In genomic region chr16:87062569-87063442, GRCh38 we compare ENCODE assay signal across 8 cellular contexts.
DNase-seq lines count a peak whose midpoint lies in the region; ATAC-seq and TF ChIP-seq lines count a peak whose summit lies in the region.

No MANE protein-coding gene starts in this region.

- H3K4me2 ChIP-seq in OCI-LY7 (ENCODE audit: low read length): peak overlapping the region; percentile 79

- no peak overlapping the region for H3K27ac Mint-ChIP-seq in activated naive CD8-positive, alpha-beta T cell treated with anti-CD3 and anti-CD28 coated beads for 36 hours

- BruUV-seq in OCI-LY7 (replicated peaks; lab: Mats Ljungman, UMichigan): no TSS peak

- POLR2A ChIA-PET in HEK293T (lab: Yijun Ruan, JAX): interaction anchor here (1.1 to 1.4 kb wide), 2 partner anchors 203 to 256 kb away, joined by 3 to 4 read pairs; no protein-coding TSS in a partner anchor
- POLR2A ChIA-PET in OCI-LY7 (lab: Charles Lee): interaction anchor here (0.6 to 1.4 kb wide), 4 partner anchors 15 to 502 kb away, joined by 3 to 4 read pairs (median 3); no protein-coding TSS in a partner anchor

- H3K4me3 Mint-ChIP-seq in activated naive CD8-positive, alpha-beta T cell treated with anti-CD3 and anti-CD28 coated beads for 36 hours: no peak overlapping the region

- peaks cover 60% of the 10 kb centered on the region for H3K27me3 Mint-ChIP-seq in activated naive CD8-positive, alpha-beta T cell treated with anti-CD3 and anti-CD28 coated beads for 36 hours

- no peaks in the 10 kb centered on the region for H3K36me3 Mint-ChIP-seq in activated naive CD8-positive, alpha-beta T cell treated with anti-CD3 and anti-CD28 coated beads for 36 hours

- H3K4me1 ChIP-seq in OCI-LY7 (ENCODE audit: insufficient read depth, low read length, poor library complexity, severe bottlenecking) (peaks cover 65% of the 10 kb centered on the region), heart left ventricle (peaks cover 0 to 7% (median 0%) of the 10 kb centered on the region in 12 donors)

- H4K20me1 ChIP-seq in OCI-LY7 (ENCODE audit: insufficient read depth, low read length): no peaks in the 10 kb centered on the region

- no peaks in the 10 kb centered on the region for H3K4me1 Mint-ChIP-seq in activated naive CD8-positive, alpha-beta T cell treated with anti-CD3 and anti-CD28 coated beads for 36 hours

- no peaks in the 10 kb centered on the region for H3K36me3 ChIP-seq in OCI-LY7 (ENCODE audit: insufficient read depth, low read length)
- no peaks in the 10 kb centered on the region for H3K36me3 ChIP-seq in heart left ventricle

- intact Hi-C loops in OCI-LY7 (cut with micrococcal nuclease; ENCODE audit: unreplicated experiment): loop anchor here (1.0 kb wide), 2 partner anchors 189 to 500 kb away; no protein-coding TSS in a partner anchor
- intact Hi-C loops in heart left ventricle (cut with DNase I): loop anchor here (1.0 to 10.0 kb wide), 10 partner anchors 212 to 501 kb away; partner anchors contain the start of gene FOXL1 (in 1 of the 10)

- H3K9me3 ChIP-seq in OCI-LY7 (ENCODE audit: low read length): no peaks in the 10 kb centered on the region
- no peaks in the 10 kb centered on the region for H3K9me3 ChIP-seq in heart left ventricle

- peak; percentile 76 for DNase-seq in CD1c-positive myeloid dendritic cell (ENCODE audit: extremely low spot score)
- peak; percentile 87 for DNase-seq in HEK293T (ENCODE audit: extremely low spot score)
- DNase-seq in OCI-LY7 (ENCODE audit: low spot score): peak; percentile 80
- peak; percentile 43 for DNase-seq in activated naive CD8-positive, alpha-beta T cell treated with anti-CD3 and anti-CD28 coated beads for 36 hours
- DNase-seq in heart left ventricle: peak; percentile 66 to 82 (median 74)
- DNase-seq in putamen (ENCODE audit: low spot score): peak; percentile 48

- TF ChIP-seq CTCF in OCI-LY7 (conservative IDR thresholded peaks at IDR 0.05; ENCODE audit: low read length): peak; percentile 97
- peak; percentile 70 to 85 (median 80) for TF ChIP-seq CTCF in heart left ventricle (IDR thresholded peaks at IDR 0.05)

- no peaks in the 10 kb centered on the region for H3K9me2 ChIP-seq in OCI-LY7 (ENCODE audit: insufficient read depth, low read length)

- peak; percentile 88 to 93 (median 91) for ATAC-seq in heart left ventricle
- no peak for ATAC-seq in HG03159 (IDR thresholded peaks at IDR 0.05; ENCODE audit: unreplicated experiment)
- no peak for ATAC-seq in HG03571 (IDR thresholded peaks at IDR 0.05; ENCODE audit: unreplicated experiment)

- no peak for TF ChIP-seq POLR2A in heart left ventricle (IDR thresholded peaks at IDR 0.05)

- peak overlapping the region; percentile 71 for H3K4me3 ChIP-seq in OCI-LY7 (ENCODE audit: low read depth, low read length, poor library complexity, severe bottlenecking)
- peak overlapping the region in 6 of 12 donors; percentile 6 to 47 (median 22) for H3K4me3 ChIP-seq in heart left ventricle

- peaks cover 0 to 17% (median 7%) of the 10 kb centered on the region in 9 donors for H3K27me3 ChIP-seq in heart left ventricle

- peaks cover 16% of the 10 kb centered on the region; the same call in 1 of the 2 replicates for H3K79me2 ChIP-seq in OCI-LY7 (ENCODE audit: insufficient read depth, low read depth, low read length)

- H2AFZ ChIP-seq in OCI-LY7 (ENCODE audit: low read length): peak overlapping the region; percentile 2; the same call in 1 of the 2 replicates

- CTCF ChIA-PET in HEK293T (lab: Yijun Ruan, JAX) (interaction anchor here (0.6 to 3.0 kb wide), 19 partner anchors 10 to 1586 kb away, joined by 3 to 27 read pairs (median 3); no protein-coding TSS in a partner anchor), OCI-LY7 (lab: Charles Lee; ENCODE audit: unreplicated experiment) (no interaction called here)

- H3K27ac ChIP-seq in OCI-LY7 (ENCODE audit: low read depth, low read length, poor library complexity, severe bottlenecking): peak overlapping the region; percentile 89
- no peak overlapping the region for H3K27ac ChIP-seq in heart left ventricle

- no peaks in the 10 kb centered on the region for H3K9me3 Mint-ChIP-seq in activated naive CD8-positive, alpha-beta T cell treated with anti-CD3 and anti-CD28 coated beads for 36 hours

- 44 to 45% (median 44%) methylated on average over 26 of the region's 26 CpGs for WGBS in heart left ventricle, 4 donors

TF ChIP-seq in HEK293T, 16 proteins besides CTCF, POLR2A, EP300 and RAD21:
- TF ChIP-seq ELF4 (IDR thresholded peaks at IDR 0.05): no peak
- peak; percentile 33; the same call in 1 of the 2 replicates for TF ChIP-seq LEF1 (IDR thresholded peaks at IDR 0.05; ENCODE audit: borderline replicate concordance)
- peak; percentile 15; the same call in 1 of the 2 replicates for TF ChIP-seq L3MBTL2 (conservative IDR thresholded peaks at IDR 0.05)

Comparison
In these comparisons a context has a peak if more than half of its experiments do, and no peak if none do; other contexts are left out.
1. ATAC-seq: peak in heart left ventricle (4 of 4); none in HG03159 (single experiment) and HG03571 (single experiment).
2. Peak in every context shown above with its lines, with median percentiles within 50 percentile points of each other: DNase-seq.